Comparison of ENCODE assay signal across 7 cellular contexts in genomic region chr7:2299131-2299829, GRCh38. TPM values are rescaled to one million over a fixed set of nuclear protein-coding genes. Genes with fewer than 3 reads are reported as not detected.
DNase-seq lines count a peak whose midpoint lies in the region; ATAC-seq and TF ChIP-seq lines count a peak whose summit lies in the region.

No MANE protein-coding gene starts in this region.

- H3K36me3 Mint-ChIP-seq in naive thymus-derived CD4-positive, alpha-beta T cell = no peaks in the 10 kb centered on the region

- ATAC-seq in GM18867 (IDR thresholded peaks at IDR 0.05; ENCODE audit: unreplicated experiment) (peak; percentile 48), HG02763 (IDR thresholded peaks at IDR 0.05; ENCODE audit: unreplicated experiment) (peak; percentile 49)
- peak; percentile 34 for ATAC-seq in naive thymus-derived CD4-positive, alpha-beta T cell

- H3K4me1 ChIP-seq in adrenal gland (replicated peaks in 1 of 2) = no peaks in the 10 kb centered on the region
- no peaks in the 10 kb centered on the region for H3K4me1 ChIP-seq in naive thymus-derived CD4-positive, alpha-beta T cell (ENCODE audit: control insufficient read depth in 2 of 2, insufficient read depth in 2 of 2, low read length in 2 of 2)
- H3K4me1 ChIP-seq in ovary (ENCODE audit: insufficient read depth) = no peaks in the 10 kb centered on the region

- intact Hi-C loops in adrenal gland (cut with DNase I) = no loop called here
- intact Hi-C loops in naive thymus-derived CD4-positive, alpha-beta T cell (cut with micrococcal nuclease) = no loop called here
- intact Hi-C loops in ovary (cut with DNase I) = no loop called here

- H3K36me3 ChIP-seq in adrenal gland (replicated peaks in 1 of 2) = no peaks in the 10 kb centered on the region
- H3K36me3 ChIP-seq in naive thymus-derived CD4-positive, alpha-beta T cell (ENCODE audit: control insufficient read depth in 2 of 3, insufficient read depth in 3 of 3, low read length in 3 of 3) = no peaks in the 10 kb centered on the region
- no peaks in the 10 kb centered on the region for H3K36me3 ChIP-seq in ovary

- H3K4me3 Mint-ChIP-seq in naive thymus-derived CD4-positive, alpha-beta T cell = no peak overlapping the region

- no peaks in the 10 kb centered on the region for H3K27me3 Mint-ChIP-seq in naive thymus-derived CD4-positive, alpha-beta T cell

- TF ChIP-seq POLR2A in adrenal gland (IDR thresholded peaks at IDR 0.05) (no peak), ovary (IDR thresholded peaks at IDR 0.05) (no peak)

- peak overlapping the region in 1 of 4 donors; percentile 15 for H3K4me3 ChIP-seq in adrenal gland
- H3K4me3 ChIP-seq in naive thymus-derived CD4-positive, alpha-beta T cell (ENCODE audit: low read length) = no peak overlapping the region
- H3K4me3 ChIP-seq in ovary = no peak overlapping the region

- H3K9me3 Mint-ChIP-seq in naive thymus-derived CD4-positive, alpha-beta T cell = peaks cover 0 to 3% (median 0%) of the 10 kb centered on the region in 11 donors

- peaks cover 0 to 11% (median 0%) of the 10 kb centered on the region in 7 donors for H3K4me1 Mint-ChIP-seq in naive thymus-derived CD4-positive, alpha-beta T cell

- H3K9me3 ChIP-seq in adrenal gland (replicated peaks in 1 of 3) = no peaks in the 10 kb centered on the region
- H3K9me3 ChIP-seq in naive thymus-derived CD4-positive, alpha-beta T cell (ENCODE audit: control insufficient read depth in 2 of 3, low read length in 3 of 3) = no peaks in the 10 kb centered on the region
- no peaks in the 10 kb centered on the region for H3K9me3 ChIP-seq in ovary

- DNase-seq in adrenal gland (peak in 4 of 7 donors; percentile 22 to 55 (median 40)), putamen (ENCODE audit: low spot score) (no peak), SHP77 (lab: John Stamatoyannopoulos, UW) (no peak), ovary (no peak)
- DNase-seq in naive thymus-derived CD4-positive, alpha-beta T cell = peak in 1 of 9 donors; percentile 34

- TF ChIP-seq CTCF in adrenal gland (IDR thresholded peaks at IDR 0.05) = no peak
- TF ChIP-seq CTCF in ovary (IDR thresholded peaks at IDR 0.05) = no peak

- WGBS in adrenal gland, 4 donors = 68 to 75% (median 74%) methylated on average over 18 of the region's 18 CpGs
- WGBS in ovary, 3 donors = 79 to 82% (median 82%) methylated on average over 18 of the region's 18 CpGs

- CTCF ChIA-PET in naive thymus-derived CD4-positive, alpha-beta T cell (lab: Charles Lee) = no interaction called here

- POLR2A ChIA-PET in naive thymus-derived CD4-positive, alpha-beta T cell (lab: Charles Lee) = no interaction called here

- TF ChIP-seq EP300 in ovary (IDR thresholded peaks at IDR 0.05) = no peak

- H3K27ac Mint-ChIP-seq in naive thymus-derived CD4-positive, alpha-beta T cell = no peak overlapping the region

- H3K27me3 ChIP-seq in adrenal gland (no peaks in the 10 kb centered on the region), ovary (no peaks in the 10 kb centered on the region)
- H3K27me3 ChIP-seq in naive thymus-derived CD4-positive, alpha-beta T cell (ENCODE audit: control insufficient read depth in 2 of 2, insufficient read depth in 2 of 2, low read length in 2 of 2) = no peaks in the 10 kb centered on the region

- H3K27ac ChIP-seq in adrenal gland = peak overlapping the region in 4 of 5 donors; percentile 15 to 87 (median 56)
- H3K27ac ChIP-seq in naive thymus-derived CD4-positive, alpha-beta T cell (ENCODE audit: low read depth, low read length) = no peak overlapping the region
- no peak overlapping the region for H3K27ac ChIP-seq in ovary

RNA-seq across cellular contexts. Expression of gene SNX8, which starts 15.0 kb away (rescaled TPM):
- total RNA-seq in adrenal gland (10 to 100 TPM in 7 of 8 donors, 1 to 10 TPM in 1; 8.8 to 40.5 (median 25.9) TPM), ovary (10 to 100 TPM in 5 of 7 donors, 1 to 10 TPM in 2; 3.2 to 37.2 (median 19.7) TPM)
- polyA plus RNA-seq in adrenal gland (10 to 100 TPM; 13.5 to 39.0 (median 37.2) TPM), ovary (10 to 100 TPM in 1 of 2 donors, 1 to 10 TPM in 1; 9.4 to 13.3 TPM)
- 10 to 100 TPM in 2 of 5 experiments, 1 to 10 TPM in 3; 4.7 to 31.5 (median 9.4) TPM for total RNA-seq in naive thymus-derived CD4-positive, alpha-beta T cell
- 10 to 100 TPM in 1 of 2 donors, 1 to 10 TPM in 1; 7.7 to 11.3 TPM for polyA plus RNA-seq in naive thymus-derived CD4-positive, alpha-beta T cell

RNA-seq across cellular contexts. Expression of gene EIF3B, which starts 55.3 kb away (rescaled TPM):
- total RNA-seq in adrenal gland = 100 to 1,000 TPM in 6 of 8 donors, 10 to 100 TPM in 2; 81.4 to 149 (median 110) TPM
- 100 to 1,000 TPM; 107 to 183 (median 107) TPM for polyA plus RNA-seq in adrenal gland
- 100 to 1,000 TPM; 127 to 189 (median 158) TPM for total RNA-seq in naive thymus-derived CD4-positive, alpha-beta T cell
- polyA plus RNA-seq in naive thymus-derived CD4-positive, alpha-beta T cell = 100 to 1,000 TPM in 1 of 2 donors, 10 to 100 TPM in 1; 78.0 to 157 TPM
- total RNA-seq in ovary = 100 to 1,000 TPM in 6 of 7 donors, 10 to 100 TPM in 1; 67.2 to 133 (median 114) TPM
- polyA plus RNA-seq in ovary = 100 to 1,000 TPM in 1 of 2 donors, 10 to 100 TPM in 1; 62.3 to 185 TPM

RNA-seq across cellular contexts. Expression of gene NUDT1, which starts 57.3 kb away (rescaled TPM):
- 10 to 100 TPM in 2 of 8 donors, 1 to 10 TPM in 6; 3.8 to 13.3 (median 8.2) TPM for total RNA-seq in adrenal gland
- polyA plus RNA-seq in adrenal gland = 10 to 100 TPM in 1 of 3 donors, 1 to 10 TPM in 2; 2.5 to 17.3 (median 8.7) TPM
- 10 to 100 TPM; 14.0 to 77.7 (median 22.6) TPM for total RNA-seq in naive thymus-derived CD4-positive, alpha-beta T cell
- 10 to 100 TPM; 60.1 to 61.1 TPM for polyA plus RNA-seq in naive thymus-derived CD4-positive, alpha-beta T cell
- 1 to 10 TPM; 8.4 to 10.0 (median 9.1) TPM for total RNA-seq in ovary
- 10 to 100 TPM in 1 of 2 donors, 1 to 10 TPM in 1; 2.3 to 15.6 TPM for polyA plus RNA-seq in ovary

RNA-seq across cellular contexts. Expression of gene MRM2, which starts 57.3 kb away (rescaled TPM):
- total RNA-seq in adrenal gland (10 to 100 TPM; 16.8 to 35.8 (median 25.7) TPM), ovary (10 to 100 TPM; 12.6 to 28.5 (median 21.4) TPM)
- polyA plus RNA-seq in adrenal gland (10 to 100 TPM; 17.4 to 36.4 (median 20.3) TPM), ovary (10 to 100 TPM; 18.4 to 26.0 TPM)
- total RNA-seq in naive thymus-derived CD4-positive, alpha-beta T cell = 10 to 100 TPM in 3 of 5 experiments, 1 to 10 TPM in 2; 7.1 to 30.7 (median 20.0) TPM
- 10 to 100 TPM; 37.8 to 58.3 TPM for polyA plus RNA-seq in naive thymus-derived CD4-positive, alpha-beta T cell

Comparison
In these comparisons a context has a peak if more than half of its experiments do, and no peak if none do; other contexts are left out.
1. DNase-seq: peak in adrenal gland (4 of 7); none in putamen (single experiment), SHP77 (0 of 2) and ovary (0 of 5).
2. H3K27ac ChIP-seq: peak in adrenal gland (4 of 5); none in naive thymus-derived CD4-positive, alpha-beta T cell (single experiment) and ovary (0 of 2).
3. Peak in every context shown above with its lines, with median percentiles within 50 percentile points of each other: ATAC-seq.